Comparison of ENCODE assay signal across 8 cellular contexts in genomic region chr11:81644239-81644840, GRCh38.
A peak's percentile ranks its signal among the peaks of the same experiment; 100 is the strongest.
DNase-seq lines count a peak whose midpoint lies in the region; ATAC-seq and TF ChIP-seq lines count a peak whose summit lies in the region.

No MANE protein-coding gene starts in this region.

- no peak for DNase-seq in activated CD4-positive, CD25-positive, alpha-beta regulatory T cell treated with anti-CD3 and anti-CD28 coated beads, Interleukin-2, amount 50 U/mL, for 72 hours
- DNase-seq in GM19240 (ENCODE audit: insufficient read length, low spot score) (peak; percentile 0), NCI-H446 treated with DMSO at 0.1 percent for 48 hours (lab: John Stamatoyannopoulos, UW) (peak; percentile 73), ascending aorta (ENCODE audit: low spot score in 2 of 2) (no peak), kidney epithelial cell (ENCODE audit: low read depth) (peak; percentile 31), uterus (no peak)

- no peaks in the 10 kb centered on the region for H3K36me3 ChIP-seq in ascending aorta
- H3K36me3 ChIP-seq in kidney epithelial cell (ENCODE audit: control insufficient read depth, insufficient read depth, low read length) = no peaks in the 10 kb centered on the region
- H3K36me3 ChIP-seq in uterus = no peaks in the 10 kb centered on the region

- H3K4me3 ChIP-seq in ascending aorta (no peak overlapping the region), kidney epithelial cell (ENCODE audit: low read depth, low read length) (no peak overlapping the region), uterus (no peak overlapping the region)

- H3K27ac ChIP-seq in ascending aorta (no peak overlapping the region), uterus (no peak overlapping the region)

- TF ChIP-seq CTCF in ascending aorta (IDR thresholded peaks at IDR 0.05) (peak in 2 of 3 experiments; percentile 23 to 52), kidney epithelial cell (IDR thresholded peaks at IDR 0.05; ENCODE audit: insufficient read depth, low read length, poor library complexity, severe bottlenecking) (peak; percentile 64), uterus (IDR thresholded peaks at IDR 0.05) (peak; percentile 27 to 48 (median 43))

- intact Hi-C loops in ascending aorta (cut with DNase I) (loop anchor here (10.0 kb wide), 1 partner anchor 390 kb away; no protein-coding TSS in a partner anchor), uterus (cut with DNase I; ENCODE audit: low total_unique reads) (no loop called here)

- TF ChIP-seq POLR2A in uterus (IDR thresholded peaks at IDR 0.05) = no peak

- H3K27me3 ChIP-seq in ascending aorta (no peaks in the 10 kb centered on the region), kidney epithelial cell (ENCODE audit: control insufficient read depth, insufficient read depth, low read length) (no peaks in the 10 kb centered on the region), uterus (no peaks in the 10 kb centered on the region)

- H3K9me3 ChIP-seq in ascending aorta (no peaks in the 10 kb centered on the region), uterus (no peaks in the 10 kb centered on the region)

- H3K4me1 ChIP-seq in ascending aorta = no peaks in the 10 kb centered on the region
- H3K4me1 ChIP-seq in uterus = no peaks in the 10 kb centered on the region

- ATAC-seq in activated CD4-positive, CD25-positive, alpha-beta regulatory T cell treated with anti-CD3 and anti-CD28 coated beads, Interleukin-2, amount 50 U/mL, for 24 hours = peak; percentile 51 to 56
- peak; percentile 95 for ATAC-seq in HG03103 (IDR thresholded peaks at IDR 0.05; ENCODE audit: low read depth, unreplicated experiment)

Comparison
In these comparisons a context has a peak if more than half of its experiments do, and no peak if none do; other contexts are left out.
1. DNase-seq: peak in GM19240 (single experiment), NCI-H446 treated with DMSO at 0.1 percent for 48 hours (single experiment) and kidney epithelial cell (single experiment); none in activated CD4-positive, CD25-positive, alpha-beta regulatory T cell treated with anti-CD3 and anti-CD28 coated beads, Interleukin-2, amount 50 U/mL, for 72 hours (single experiment), ascending aorta (0 of 2) and uterus (0 of 2).
2. Peak in every context shown above with its lines, with median percentiles within 50 percentile points of each other: CTCF ChIP-seq.